22 cellular contexts compared by ENCODE assay signal in the genomic region with DNA sequence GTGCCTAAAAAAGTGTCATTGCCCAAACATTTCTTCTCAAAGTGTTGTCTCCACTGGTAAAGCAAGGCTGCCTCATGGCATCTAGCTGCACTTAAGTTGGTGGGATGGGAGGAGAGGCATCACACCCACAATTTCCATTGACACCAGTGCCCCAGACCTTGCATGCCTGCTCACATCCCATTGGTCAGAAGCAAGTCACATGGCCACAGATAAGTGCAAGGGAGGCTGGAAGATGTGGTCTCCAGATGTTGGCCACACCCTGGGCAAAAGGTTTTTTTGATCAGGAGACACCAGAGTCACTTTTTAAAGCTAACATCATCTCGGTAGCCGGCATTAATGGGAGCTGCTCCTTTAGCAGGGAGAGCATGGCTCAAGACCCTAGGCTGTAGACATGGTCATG.
"Had no signal": no experiment of that assay in that cellular context is flagged by ENCODE, and none has a peak within 500 bp of the region (broad histone marks: within the 10 kb centered on the region; RNA-seq: fewer than 3 reads in every experiment).

No MANE protein-coding gene starts in this region.

- DNase-seq: Karpas-422, KG1, MG63, NCI-H1092, NCI-H1105 treated with DMSO at 0.1 percent for 48 hours, NCI-H1417 treated with DMSO at 0.1 percent for 48 hours, NCI-H146, NCI-H1694 treated with DMSO at 0.1 percent for 48 hours, NCI-H1930, NCI-H2081, NCI-H2107, NCI-H2227 treated with DMSO at 0.1 percent for 48 hours, NCI-H524, NCI-H526 treated with DMSO at 0.1 percent for 48 hours, NCI-H748 treated with DMSO at 0.1 percent for 48 hours, PC-3, SHP77 had no signal

- H3K9me3 ChIP-seq: MG63 had no signal

- ATAC-seq: Panc1, PC-3, SK-N-SH treated with all-trans-retinoic acid at 6 μM for 48 hours had no signal

- H3K36me3 ChIP-seq: MG63 had no signal

- H3K4me3 ChIP-seq: MG63 had no signal

- H3K27me3 ChIP-seq: MG63 had no signal

- H3K27ac ChIP-seq: HL-60, RWPE1 had no signal

- FAIRE-seq: HTR-8/SVneo had no signal
